Comparison of ENCODE assay signal across 22 cellular contexts in the genomic region with DNA sequence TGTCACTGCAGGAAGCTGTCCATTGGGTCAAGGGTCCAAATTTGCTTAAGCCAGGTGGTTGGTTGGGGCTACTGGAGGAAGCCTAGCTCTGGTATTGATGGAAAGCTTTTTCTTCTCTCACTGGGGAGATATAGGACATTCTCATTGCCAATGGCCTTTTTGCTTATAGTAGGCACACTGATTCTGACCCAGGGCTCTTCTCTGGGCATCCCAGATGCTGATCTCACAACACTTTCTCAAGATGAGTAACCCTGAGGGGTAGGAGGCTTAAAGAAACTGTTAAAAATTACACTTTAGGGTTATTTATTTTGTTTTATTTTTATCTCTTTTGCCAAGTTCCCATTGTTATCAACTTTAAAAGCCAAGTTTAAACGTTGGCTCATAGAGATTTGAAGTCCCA.
DNase-seq lines count a peak whose midpoint lies in the region; ATAC-seq lines count a peak whose summit lies in the region.
"Had no signal": no experiment of that assay in that cellular context is flagged by ENCODE, and none has a peak within 500 bp of the region (broad histone marks: within the 10 kb centered on the region; RNA-seq: fewer than 3 reads in every experiment).

No MANE protein-coding gene starts in this region.

- H3K9me3 Mint-ChIP-seq in activated T-helper 2 cell treated with anti-CD3 and anti-CD28 coated beads, Interferon-gamma antibody, Interleukin-2, Interleukin-4, amounts not matched to agents 10 μg/mL and 5 μg/mL and 100 μg/mL, durations not matched to agents 14 hours and 24 hours and 36 hours: peaks cover 15% of the 10 kb centered on the region

- ATAC-seq in GM19025 (IDR thresholded peaks at IDR 0.05; ENCODE audit: low read depth, unreplicated experiment) (peak; percentile 29), GM21619 (IDR thresholded peaks at IDR 0.05; ENCODE audit: unreplicated experiment) (peak; percentile 48), HG03159 (IDR thresholded peaks at IDR 0.05; ENCODE audit: unreplicated experiment) (peak; percentile 26), HG03520 (IDR thresholded peaks at IDR 0.05; ENCODE audit: unreplicated experiment) (no peak)
- ATAC-seq: HCT116, PC-3 had no signal

- no peak overlapping the region for H3K27ac Mint-ChIP-seq in activated T-helper 2 cell treated with anti-CD3 and anti-CD28 coated beads, Interferon-gamma antibody, Interleukin-2, Interleukin-4, amounts not matched to agents 10 μg/mL and 5 μg/mL and 100 μg/mL, durations not matched to agents 14 hours and 24 hours and 36 hours
- H3K27ac Mint-ChIP-seq: B cell; CD8-positive, alpha-beta memory T cell had no signal

- H3K36me3 Mint-ChIP-seq in activated T-helper 2 cell treated with anti-CD3 and anti-CD28 coated beads, Interferon-gamma antibody, Interleukin-2, Interleukin-4, amounts not matched to agents 10 μg/mL and 5 μg/mL and 100 μg/mL, durations not matched to agents 14 hours and 24 hours and 36 hours (ENCODE audit: low read depth): no peaks in the 10 kb centered on the region
- H3K36me3 Mint-ChIP-seq: CD8-positive, alpha-beta memory T cell had no signal

- no peaks in the 10 kb centered on the region for H3K4me1 Mint-ChIP-seq in activated T-helper 2 cell treated with anti-CD3 and anti-CD28 coated beads, Interferon-gamma antibody, Interleukin-2, Interleukin-4, amounts not matched to agents 10 μg/mL and 5 μg/mL and 100 μg/mL, durations not matched to agents 14 hours and 24 hours and 36 hours (ENCODE audit: low read depth)
- H3K4me1 Mint-ChIP-seq: B cell; CD8-positive, alpha-beta memory T cell had no signal

- intact Hi-C loops in activated T-helper 2 cell treated with anti-CD3 and anti-CD28 coated beads, Interferon-gamma antibody, Interleukin-2, Interleukin-4, amounts not matched to agents 10 μg/mL and 5 μg/mL and 100 μg/mL, durations not matched to agents 14 hours and 24 hours and 36 hours (cut with micrococcal nuclease): no loop called here

- no peak overlapping the region for H3K4me3 Mint-ChIP-seq in activated T-helper 2 cell treated with anti-CD3 and anti-CD28 coated beads, Interferon-gamma antibody, Interleukin-2, Interleukin-4, amounts not matched to agents 10 μg/mL and 5 μg/mL and 100 μg/mL, durations not matched to agents 14 hours and 24 hours and 36 hours (ENCODE audit: low read depth)
- H3K4me3 Mint-ChIP-seq: B cell; CD8-positive, alpha-beta memory T cell had no signal

- no peak for DNase-seq in activated T-helper 2 cell treated with anti-CD3 and anti-CD28 coated beads, Interferon-gamma antibody, Interleukin-2, Interleukin-4, amounts not matched to agents 10 μg/mL and 5 μg/mL and 100 μg/mL, durations not matched to agents 14 hours and 24 hours and 36 hours (ENCODE audit: low spot score)
- DNase-seq in CD1c-positive myeloid dendritic cell (ENCODE audit: extremely low spot score) (no peak), COLO829 (ENCODE audit: low spot score) (no peak)
- DNase-seq: Calu3; CD8-positive, alpha-beta memory T cell; DMS79 treated with DMSO at 0.1 percent for 48 hours; GF-D8; NCI-H1048; NCI-H1436; NCI-H1930; NCI-H2107; NCI-H524; NCI-H774; PC-3; SK-N-SH; T-helper 2 cell had no signal

- no peaks in the 10 kb centered on the region for H3K27me3 Mint-ChIP-seq in activated T-helper 2 cell treated with anti-CD3 and anti-CD28 coated beads, Interferon-gamma antibody, Interleukin-2, Interleukin-4, amounts not matched to agents 10 μg/mL and 5 μg/mL and 100 μg/mL, durations not matched to agents 14 hours and 24 hours and 36 hours (ENCODE audit: low read depth)
- H3K27me3 Mint-ChIP-seq: B cell; CD8-positive, alpha-beta memory T cell had no signal
